ENCODE assay signal across 25 cellular contexts in the genomic region with DNA sequence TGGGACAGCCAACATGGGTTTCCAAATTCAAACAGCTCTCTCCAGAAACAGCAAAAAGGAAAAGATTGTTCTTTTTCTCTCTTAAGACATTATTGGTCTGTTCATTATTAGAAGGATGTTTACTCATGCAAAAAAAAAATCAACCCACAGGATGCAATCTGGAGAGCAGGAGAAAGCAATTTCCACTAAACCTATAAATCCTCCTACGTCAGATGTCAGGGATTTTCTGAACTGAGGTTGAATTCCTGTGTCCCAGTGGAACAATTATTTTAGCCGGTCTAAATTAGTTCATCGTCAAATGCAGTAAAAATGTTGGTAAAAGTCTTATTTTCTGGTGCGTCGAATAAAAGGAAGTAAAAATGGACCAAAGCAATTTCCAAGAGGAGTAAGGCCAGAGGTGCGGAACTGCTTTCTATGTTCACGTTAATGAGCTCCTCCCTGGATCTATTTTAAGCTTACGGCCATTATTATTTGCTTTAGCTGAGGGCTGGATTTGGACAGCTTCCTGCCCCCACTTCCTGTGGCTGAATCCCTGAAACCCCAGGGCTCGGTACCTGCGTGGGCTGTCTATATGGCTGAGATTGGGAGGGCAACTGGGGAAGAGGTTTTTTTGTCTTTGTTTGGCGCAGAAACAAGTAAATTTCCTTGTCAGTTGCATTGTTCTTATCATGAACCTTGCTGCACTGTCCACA. TPM values are rescaled to one million over a fixed set of nuclear protein-coding genes. Genes with fewer than 3 reads are reported as not detected.
DNase-seq lines count a peak whose midpoint lies in the region; ATAC-seq, FAIRE-seq and TF ChIP-seq lines count a peak whose summit lies in the region.
"Had no signal": no experiment of that assay in that cellular context is flagged by ENCODE, and none has a peak within 500 bp of the region (broad histone marks: within the 10 kb centered on the region; RNA-seq: fewer than 3 reads in every experiment).

A gene (minus strand): TSS at position 51 of the 692 bp plus-strand sequence. CDS start 36 bp downstream, at position 15.

- no peak within 1 kb of the TSS for H3K18ac ChIP-seq in trophoblast cell (ENCODE audit: low read length)

- H3K4ac ChIP-seq in trophoblast cell (ENCODE audit: low read depth, low read length): no peak within 1 kb of the TSS

- H2AK5ac ChIP-seq in trophoblast cell (ENCODE audit: low read length): no peak within 1 kb of the TSS

- H3K27me3 ChIP-seq in GM23338 (ENCODE audit: insufficient read depth) (no peaks in the 10 kb centered on the region), trophoblast cell (ENCODE audit: insufficient read depth, low read length) (no peaks in the 10 kb centered on the region)
- H3K27me3 ChIP-seq: esophagus muscularis mucosa, right atrium auricular region, tibial nerve had no signal

- no peaks in the 10 kb centered on the region for H3K9me3 Mint-ChIP-seq in GM23338
- H3K9me3 Mint-ChIP-seq in brain: peaks cover 0 to 6% (median 3%) of the 10 kb centered on the region in 5 experiments
- H3K9me3 Mint-ChIP-seq: activated CD4-positive, alpha-beta memory T cell treated with anti-CD3 and anti-CD28 coated beads for 36 hours; central memory CD8-positive, alpha-beta T cell; stimulated activated naive B cell treated with anti-CD40 and anti-IgM and Interleukin-4, amounts not matched to agents 10 μg/mL and 1 μg/mL and 100 μg/mL, for 72 hours had no signal

- TF ChIP-seq CTCF in GM23338 (conservative IDR thresholded peaks at IDR 0.05; ENCODE audit: low read depth in 2 of 2) (no peak), brain (conservative IDR thresholded peaks at IDR 0.05) (no peak)

- no CpG with 5 or more reads among the region's 11 CpGs for WGBS in trophoblast cell (ENCODE audit: extremely low coverage, insufficient coverage, insufficient read length)

- H4K91ac ChIP-seq in trophoblast cell (ENCODE audit: low read depth, low read length): no peak within 1 kb of the TSS

- H3K4me1 Mint-ChIP-seq in GM23338 (peaks cover 23% of the 10 kb centered on the region), brain (peaks cover 23% of the 10 kb centered on the region)
- H3K4me1 Mint-ChIP-seq: central memory CD8-positive, alpha-beta T cell; T-helper 17 cell had no signal

- H3K9me2 ChIP-seq in GM23338 (ENCODE audit: insufficient read depth): no peaks in the 10 kb centered on the region; the same call in 1 of the 2 replicates

- FAIRE-seq in frontal cortex (lab: Jason Lieb, UNC): no peak

- H2BK12ac ChIP-seq in trophoblast cell (ENCODE audit: low read length): no peak within 1 kb of the TSS

- H2BK5ac ChIP-seq in trophoblast cell (ENCODE audit: low read depth, low read length, poor library complexity): no peak within 1 kb of the TSS

- H4K8ac ChIP-seq in trophoblast cell (ENCODE audit: low read depth, low read length): no peak within 1 kb of the TSS

- H3K27ac Mint-ChIP-seq in GM23338 (no peak within 1 kb of the TSS), brain (peak within 1 kb of the TSS in 3 of 5 experiments; percentile 25 to 80 (median 72))
- H3K27ac Mint-ChIP-seq: activated CD4-positive, alpha-beta memory T cell treated with anti-CD3 and anti-CD28 coated beads for 36 hours; stimulated activated naive B cell treated with anti-CD40 and anti-IgM and Interleukin-4, amounts not matched to agents 10 μg/mL and 1 μg/mL and 100 μg/mL, for 72 hours; T-helper 17 cell had no signal

- no peak within 1 kb of the TSS for H3K9ac ChIP-seq in trophoblast cell (ENCODE audit: low read length)

- no peaks in the 10 kb centered on the region for H3K36me3 Mint-ChIP-seq in GM23338 (ENCODE audit: low read depth)
- H3K36me3 Mint-ChIP-seq in brain: no peaks in the 10 kb centered on the region
- H3K36me3 Mint-ChIP-seq: activated CD4-positive, alpha-beta memory T cell treated with anti-CD3 and anti-CD28 coated beads for 36 hours; stimulated activated naive B cell treated with anti-CD40 and anti-IgM and Interleukin-4, amounts not matched to agents 10 μg/mL and 1 μg/mL and 100 μg/mL, for 72 hours had no signal

- H3K27me3 Mint-ChIP-seq in GM23338 (ENCODE audit: insufficient read depth, low read depth, poor library complexity): no peaks in the 10 kb centered on the region
- H3K27me3 Mint-ChIP-seq in brain: peaks cover 11% of the 10 kb centered on the region
- H3K27me3 Mint-ChIP-seq: activated CD4-positive, alpha-beta memory T cell treated with anti-CD3 and anti-CD28 coated beads for 36 hours had no signal

- H3K4me2 ChIP-seq in GM23338: no peak within 1 kb of the TSS
- no peak within 1 kb of the TSS for H3K4me2 ChIP-seq in trophoblast cell (ENCODE audit: low read length)

- H3K79me1 ChIP-seq in trophoblast cell (ENCODE audit: low read length): no peaks in the 10 kb centered on the region

- no peak within 1 kb of the TSS for H3K14ac ChIP-seq in trophoblast cell (ENCODE audit: low read length)

- H3K4me1 ChIP-seq in GM23338 (ENCODE audit: insufficient read depth): peaks cover 29% of the 10 kb centered on the region
- no peaks in the 10 kb centered on the region for H3K4me1 ChIP-seq in trophoblast cell (ENCODE audit: control insufficient read depth in 1 of 2, insufficient read depth in 2 of 2, low read length in 2 of 2)

- H2AFZ ChIP-seq in GM23338: peak within 1 kb of the TSS; percentile 20
- no peak within 1 kb of the TSS for H2AFZ ChIP-seq in trophoblast cell (ENCODE audit: insufficient read depth, low read length, poor library complexity)

- H3K9me3 ChIP-seq in trophoblast cell (ENCODE audit: insufficient read depth, low read depth, low read length): no peaks in the 10 kb centered on the region
- H3K9me3 ChIP-seq: esophagus muscularis mucosa, right atrium auricular region, tibial nerve had no signal

- H3K27ac ChIP-seq in GM23338 (ENCODE audit: low read depth) (no peak within 1 kb of the TSS), trophoblast cell (ENCODE audit: low read depth, low read length) (no peak within 1 kb of the TSS)
- H3K27ac ChIP-seq: esophagus muscularis mucosa, right atrium auricular region, WERI-Rb-1 had no signal

- no peak within 1 kb of the TSS for H3K23ac ChIP-seq in trophoblast cell (ENCODE audit: low read length)

- no peaks in the 10 kb centered on the region for H3F3A ChIP-seq in GM23338 (replicated peaks; ENCODE audit: low read depth)

- intact Hi-C loops in sciatic nerve (cut with DNase I): no loop called here

- ATAC-seq in GM23338 (no peak), sciatic nerve (peak; percentile 50)
- ATAC-seq: left cardiac atrium; stimulated activated naive B cell treated with anti-CD40 and anti-IgM and Interleukin-4, amounts not matched to agents 10 μg/mL and 1 μg/mL and 100 μg/mL, for 72 hours; T-helper 17 cell had no signal

- no peak within 1 kb of the TSS for H2BK120ac ChIP-seq in trophoblast cell (ENCODE audit: insufficient read depth, low read length, poor library complexity)

- no peak within 1 kb of the TSS for H3K4me3 ChIP-seq in GM23338
- H3K4me3 ChIP-seq in trophoblast cell (ENCODE audit: low read depth, low read length): no peak within 1 kb of the TSS
- H3K4me3 ChIP-seq: esophagus muscularis mucosa, right atrium auricular region had no signal

- H3K36me3 ChIP-seq in GM23338 (ENCODE audit: insufficient read depth) (no peaks in the 10 kb centered on the region), trophoblast cell (ENCODE audit: control insufficient read depth in 1 of 2, insufficient read depth in 2 of 2, low read length in 2 of 2) (no peaks in the 10 kb centered on the region)
- H3K36me3 ChIP-seq: esophagus muscularis mucosa, right atrium auricular region, tibial nerve, WERI-Rb-1 had no signal

- H3K79me2 ChIP-seq in GM23338 (replicated peaks; ENCODE audit: insufficient read depth) (no peaks in the 10 kb centered on the region), trophoblast cell (ENCODE audit: control insufficient read depth, insufficient read depth, low read length, poor library complexity) (no peaks in the 10 kb centered on the region)

- H4K12ac ChIP-seq in trophoblast cell (ENCODE audit: low read depth, low read length): no peak within 1 kb of the TSS

- H3K4me3 Mint-ChIP-seq in GM23338 (no peak within 1 kb of the TSS), brain (no peak within 1 kb of the TSS)
- H3K4me3 Mint-ChIP-seq: activated CD4-positive, alpha-beta memory T cell treated with anti-CD3 and anti-CD28 coated beads for 36 hours; central memory CD8-positive, alpha-beta T cell; stimulated activated naive B cell treated with anti-CD40 and anti-IgM and Interleukin-4, amounts not matched to agents 10 μg/mL and 1 μg/mL and 100 μg/mL, for 72 hours; T-helper 17 cell had no signal

- DNase-seq in GM23338 (ENCODE audit: low spot score) (peak; percentile 17), NCI-H2029 treated with DMSO at 0.1 percent for 48 hours (lab: John Stamatoyannopoulos, UW) (peak; percentile 18), sciatic nerve (ENCODE audit: low spot score) (no peak), frontal cortex (ENCODE audit: low spot score in 2 of 2) (no peak), trophoblast cell (no peak), MV-4-11 (lab: John Stamatoyannopoulos, UW) (no peak)
- DNase-seq: activated CD4-positive, alpha-beta memory T cell treated with anti-CD3 and anti-CD28 coated beads for 36 hours; activated naive CD4-positive, alpha-beta T cell; activated T-cell treated with anti-CD3 and anti-CD28 coated beads for 4 hours; AML-193; amygdala; effector CD8-positive, alpha-beta T cell; EL; left cardiac atrium; NCI-H345; nucleus accumbens; stimulated activated naive B cell treated with anti-CD40 and anti-IgM and Interleukin-4, amounts not matched to agents 10 μg/mL and 1 μg/mL and 100 μg/mL, for 72 hours; T-helper 17 cell; WERI-Rb-1 had no signal

- H4K20me1 ChIP-seq in GM23338 (replicated peaks; ENCODE audit: insufficient read depth): no peaks in the 10 kb centered on the region

RNA-seq across cellular contexts. Expression of the gene that starts here (rescaled TPM):
- total RNA-seq in GM23338 (2014; rRNA removed; shearing (Covaris generic)): 0.14 and 0.16 TPM in 2 replicates
- polyA plus RNA-seq in GM23338 (2016; fragmentation: Nextera tagmentation; extraction: Ambion mirVana) (0.12 and 0.37 TPM in 2 replicates), brain (ENCODE audit: insufficient read depth, low read depth, low replicate concordance) (not detected)
- total RNA-seq in sciatic nerve (0.27 TPM), frontal cortex (not detected)
- 0.03 TPM in 2 replicates for polyA plus RNA-seq in trophoblast cell (2013)
- total RNA-seq: activated CD4-positive, alpha-beta memory T cell treated with anti-CD3 and anti-CD28 coated beads for 36 hours; left cardiac atrium; mucosa of gallbladder; T-helper 17 cell; tibial nerve had no signal

Comparison
In these comparisons a context has a peak if more than half of its experiments do, and no peak if none do; other contexts are left out.
1. Peak in DNase-seq in GM23338; RNA of the gene not detected or under 1 TPM.
2. Peak in ATAC-seq in sciatic nerve; RNA of the gene not detected or under 1 TPM.